ENCODE assay signal across 8 cellular contexts in genomic region chr14:21987937-21988336, GRCh38.
DNase-seq lines count a peak whose midpoint lies in the region; ATAC-seq and TF ChIP-seq lines count a peak whose summit lies in the region.

No MANE protein-coding gene starts in this region.

- H3K27me3 ChIP-seq in GM23248 (replicated peaks; ENCODE audit: insufficient read depth) (no peaks in the 10 kb centered on the region), SU-DHL-6 (ENCODE audit: low read length) (no peaks in the 10 kb centered on the region), colonic mucosa (no peaks in the 10 kb centered on the region)

- H3K36me3 ChIP-seq in GM23248 (ENCODE audit: low read depth) (no peaks in the 10 kb centered on the region), SU-DHL-6 (ENCODE audit: low read length) (no peaks in the 10 kb centered on the region), colonic mucosa (no peaks in the 10 kb centered on the region)

- in situ Hi-C loops in GM23248 (cut with MboI) = no loop called here

- H2AFZ ChIP-seq in GM23248 (no peak overlapping the region), SU-DHL-6 (ENCODE audit: low read depth, low read length, severe bottlenecking) (no peak overlapping the region)

- no peak overlapping the region for H3K27ac ChIP-seq in GM23248
- H3K27ac ChIP-seq in SU-DHL-6 (ENCODE audit: low read depth, low read length) = no peak overlapping the region
- H3K27ac ChIP-seq in colonic mucosa = no peak overlapping the region

- H4K20me1 ChIP-seq in GM23248 (ENCODE audit: insufficient read depth) (no peaks in the 10 kb centered on the region), SU-DHL-6 (ENCODE audit: low read depth, low read length) (no peaks in the 10 kb centered on the region)

- H3K79me2 ChIP-seq in GM23248 (ENCODE audit: insufficient read depth) (no peaks in the 10 kb centered on the region), SU-DHL-6 (ENCODE audit: insufficient read depth, low read length) (no peaks in the 10 kb centered on the region)

- H3K9me3 ChIP-seq in GM23248 (ENCODE audit: low read depth) (no peaks in the 10 kb centered on the region), SU-DHL-6 (ENCODE audit: insufficient read depth, low read length) (no peaks in the 10 kb centered on the region), colonic mucosa (no peaks in the 10 kb centered on the region)

- H3K9ac ChIP-seq in GM23248 = no peak overlapping the region
- no peak overlapping the region for H3K9ac ChIP-seq in SU-DHL-6 (ENCODE audit: low read length)
- H3K9ac ChIP-seq in colonic mucosa (ENCODE audit: low read depth in 2 of 2, low read length in 2 of 2) = no peak overlapping the region

- WGBS in GM23248 (ENCODE audit: low coverage in 1 of 2, low lambda C conversion rate in 2 of 2, missing lambda C conversion rate in 2 of 2), 2 experiments = 24 to 26% methylated on average over 3 of the region's 3 CpGs

- intact Hi-C loops in colonic mucosa (cut with DNase I) = no loop called here

- no peaks in the 10 kb centered on the region for H3K9me2 ChIP-seq in GM23248 (ENCODE audit: insufficient read depth)
- no peaks in the 10 kb centered on the region for H3K9me2 ChIP-seq in SU-DHL-6 (replicated peaks; ENCODE audit: insufficient read depth, low read length)

- peak; percentile 5 for DNase-seq in Ammon's horn (ENCODE audit: low spot score)
- peak; percentile 57 for DNase-seq in GM23248
- DNase-seq in globus pallidus (ENCODE audit: low spot score) = peak; percentile 33
- DNase-seq in colonic mucosa = no peak
- no peak for DNase-seq in DMS79 (lab: John Stamatoyannopoulos, UW)

- no peak for ATAC-seq in HG02759 (IDR thresholded peaks at IDR 0.05; ENCODE audit: unreplicated experiment)
- ATAC-seq in GM19328 (IDR thresholded peaks at IDR 0.05; ENCODE audit: unreplicated experiment) = no peak

- H3K4me3 ChIP-seq in GM23248 = no peak overlapping the region
- H3K4me3 ChIP-seq in SU-DHL-6 (ENCODE audit: insufficient read depth, low read length, poor library complexity, severe bottlenecking) = no peak overlapping the region
- H3K4me3 ChIP-seq in colonic mucosa = no peak overlapping the region

- no peaks in the 10 kb centered on the region for H3K4me1 ChIP-seq in GM23248 (ENCODE audit: insufficient read depth)
- no peaks in the 10 kb centered on the region for H3K4me1 ChIP-seq in colonic mucosa

- H3K4me2 ChIP-seq in GM23248 (ENCODE audit: unreplicated experiment) (no peak overlapping the region), SU-DHL-6 (ENCODE audit: low read depth, low read length, poor library complexity, severe bottlenecking) (no peak overlapping the region)

- TF ChIP-seq CTCF in SU-DHL-6 (IDR thresholded peaks at IDR 0.05; ENCODE audit: insufficient read depth, low read length, poor library complexity, severe bottlenecking) (peak; percentile 29), colonic mucosa (IDR thresholded peaks at IDR 0.05) (no peak)

- H3F3A ChIP-seq in GM23248 (ENCODE audit: insufficient read depth) (no peaks in the 10 kb centered on the region), SU-DHL-6 (ENCODE audit: insufficient read depth) (no peaks in the 10 kb centered on the region)

Comparison
In these comparisons a context has a peak if more than half of its experiments do, and no peak if none do; other contexts are left out.
1. DNase-seq: peak in Ammon's horn (single experiment), GM23248 (single experiment) and globus pallidus (single experiment); none in colonic mucosa (single experiment) and DMS79 (single experiment).